In genomic region chr13:31896427-31896826, GRCh38 we compare ENCODE assay signal across 9 cellular contexts.
DNase-seq lines count a peak whose midpoint lies in the region; ATAC-seq and TF ChIP-seq lines count a peak whose summit lies in the region.
"Had no signal": no experiment of that assay in that cellular context is flagged by ENCODE, and none has a peak within 500 bp of the region (broad histone marks: within the 10 kb centered on the region; RNA-seq: fewer than 3 reads in every experiment).

No MANE protein-coding gene starts in this region.

- DNase-seq in AG04449 (ENCODE audit: low read depth, low spot score) (peak; percentile 54), LHCN-M2 (ENCODE audit: low read depth) (peak; percentile 96), fibroblast of villous mesenchyme (ENCODE audit: low read depth) (peak; percentile 95), HPDE6-E6E7 (ENCODE audit: extremely low spot score) (no peak), cerebellum (ENCODE audit: low spot score) (no peak)
- no peak for DNase-seq in stimulated activated CD4-positive, alpha-beta T cell treated with anti-CD3 and anti-CD28 coated beads, Interleukin-4, amount 100 ng/mL, for 1 hour
- no peak for DNase-seq in stimulated activated effector memory CD8-positive, alpha-beta T cell treated with anti-CD3 and anti-CD28 coated beads, Interleukin-12 subunit alpha, Interleukin-12 subunit beta, amount 100 ng/mL, for 72 hours (ENCODE audit: low spot score in 2 of 2)
- DNase-seq: naive B cell had no signal

- no peak overlapping the region for H3K27ac Mint-ChIP-seq in stimulated activated effector memory CD8-positive, alpha-beta T cell treated with anti-CD3 and anti-CD28 coated beads, Interleukin-12 subunit alpha, Interleukin-12 subunit beta, amount 100 ng/mL, for 72 hours

- TF ChIP-seq CTCF in AG04449 (IDR thresholded peaks at IDR 0.05; ENCODE audit: insufficient read depth, low read length, missing control alignments) (no peak), fibroblast of villous mesenchyme (IDR thresholded peaks at IDR 0.05; ENCODE audit: insufficient read depth, low read depth, low read length) (no peak)

- no peaks in the 10 kb centered on the region for H3K9me3 Mint-ChIP-seq in stimulated activated effector memory CD8-positive, alpha-beta T cell treated with anti-CD3 and anti-CD28 coated beads, Interleukin-12 subunit alpha, Interleukin-12 subunit beta, amount 100 ng/mL, for 72 hours

- ATAC-seq in GM19043 (IDR thresholded peaks at IDR 0.05; ENCODE audit: low read depth, unreplicated experiment) = peak; percentile 50
- ATAC-seq in stimulated activated effector memory CD8-positive, alpha-beta T cell treated with anti-CD3 and anti-CD28 coated beads, Interleukin-12 subunit alpha, Interleukin-12 subunit beta, amount 100 ng/mL, for 72 hours = no peak

- H3K4me1 Mint-ChIP-seq in stimulated activated effector memory CD8-positive, alpha-beta T cell treated with anti-CD3 and anti-CD28 coated beads, Interleukin-12 subunit alpha, Interleukin-12 subunit beta, amount 100 ng/mL, for 72 hours = peaks cover 14% of the 10 kb centered on the region

- POLR2A ChIA-PET in AG04449 (lab: Yijun Ruan, JAX) = no interaction called here

- H3K36me3 Mint-ChIP-seq in stimulated activated effector memory CD8-positive, alpha-beta T cell treated with anti-CD3 and anti-CD28 coated beads, Interleukin-12 subunit alpha, Interleukin-12 subunit beta, amount 100 ng/mL, for 72 hours = no peaks in the 10 kb centered on the region
- H3K36me3 Mint-ChIP-seq: naive B cell had no signal

- H3K4me3 Mint-ChIP-seq in stimulated activated effector memory CD8-positive, alpha-beta T cell treated with anti-CD3 and anti-CD28 coated beads, Interleukin-12 subunit alpha, Interleukin-12 subunit beta, amount 100 ng/mL, for 72 hours = no peak overlapping the region

- no peak overlapping the region for H3K4me3 ChIP-seq in AG04449 (ENCODE audit: low read depth, low read length)
- H3K4me3 ChIP-seq in fibroblast of villous mesenchyme (ENCODE audit: low read depth, low read length) = no peak overlapping the region

- CTCF ChIA-PET in AG04449 (lab: Yijun Ruan, JAX) = interaction anchor here (0.7 to 0.9 kb wide), 2 partner anchors 10 to 22 kb away, joined by 3 to 4 read pairs; no protein-coding TSS in a partner anchor

Comparison
In these comparisons a context has a peak if more than half of its experiments do, and no peak if none do; other contexts are left out.
1. DNase-seq: peak in AG04449 (single experiment), LHCN-M2 (single experiment) and fibroblast of villous mesenchyme (single experiment); none in stimulated activated CD4-positive, alpha-beta T cell treated with anti-CD3 and anti-CD28 coated beads, Interleukin-4, amount 100 ng/mL, for 1 hour (single experiment), HPDE6-E6E7 (single experiment), cerebellum (single experiment) and stimulated activated effector memory CD8-positive, alpha-beta T cell treated with anti-CD3 and anti-CD28 coated beads, Interleukin-12 subunit alpha, Interleukin-12 subunit beta, amount 100 ng/mL, for 72 hours (0 of 2).